Comparison of ENCODE assay signal across 23 cellular contexts in the genomic region with DNA sequence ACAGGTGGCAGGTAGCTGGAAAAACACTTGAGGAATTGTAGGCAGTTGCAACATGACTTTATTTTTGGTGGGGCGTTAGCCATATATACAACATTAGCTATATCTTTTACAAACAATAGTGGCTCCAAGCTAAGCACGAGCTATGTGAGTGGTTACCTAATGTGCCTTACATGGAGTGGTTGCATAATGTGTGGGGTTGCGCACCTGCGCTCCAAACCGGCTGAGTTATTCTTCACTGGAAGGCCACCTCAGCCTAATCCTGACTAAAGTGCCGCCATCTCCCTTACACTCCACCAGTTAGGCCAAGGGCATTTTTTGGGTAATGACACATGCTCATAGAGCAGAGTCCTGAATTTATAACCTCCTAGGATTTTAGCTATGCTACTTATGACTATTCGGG. TPM values are rescaled to one million over a fixed set of nuclear protein-coding genes. Genes with fewer than 3 reads are reported as not detected.
DNase-seq lines count a peak whose midpoint lies in the region; ATAC-seq and TF ChIP-seq lines count a peak whose summit lies in the region.
"Had no signal": no experiment of that assay in that cellular context is flagged by ENCODE, and none has a peak within 500 bp of the region (broad histone marks: within the 10 kb centered on the region; RNA-seq: fewer than 3 reads in every experiment).

No MANE protein-coding gene starts in this region.

- ATAC-seq in GM18858 (IDR thresholded peaks at IDR 0.05; ENCODE audit: unreplicated experiment): no peak
- ATAC-seq: HCT116, Right ventricle myocardium inferior, SK-N-SH treated with all-trans-retinoic acid at 6 μM for 48 hours, T-helper 17 cell had no signal

- peak; percentile 20 for DNase-seq in NCI-H748 (lab: John Stamatoyannopoulos, UW; ENCODE audit: unreplicated experiment)
- DNase-seq in NCI-H748 treated with DMSO at 0.1 percent for 48 hours (lab: John Stamatoyannopoulos, UW): no peak
- peak; percentile 16 for DNase-seq in NB4 (ENCODE audit: low read depth)
- peak; percentile 3 to 14 for DNase-seq in erythroblast (lab: John Stamatoyannopoulos, UW)
- DNase-seq in activated CD4-positive, alpha-beta T cell treated with anti-CD3 and anti-CD28 coated beads, Interleukin-2, amount 10 ng/mL, durations not matched to agents 24 days and 14 days: no peak
- no peak for DNase-seq in GM13976 (ENCODE audit: low spot score)
- DNase-seq: CD4-positive, CD25-positive, alpha-beta regulatory T cell; DMS79 treated with DMSO at 0.1 percent for 48 hours; KBM-7; MV-4-11; NCI-H2029; NCI-H2171; NCI-H226; NCI-H510A; NCI-H774; PC-9; SJCRH30; T-helper 17 cell had no signal

- TF ChIP-seq CTCF in NB4 (IDR thresholded peaks at IDR 0.05; ENCODE audit: low read depth, low read length) (no peak), GM13976 (IDR thresholded peaks at IDR 0.05; ENCODE audit: borderline replicate concordance, control extremely low read depth, extremely low read depth, insufficient read depth, missing control alignments) (no peak)

- no peak overlapping the region for H3K4me3 ChIP-seq in NB4 (ENCODE audit: low read depth, low read length)
- H3K4me3 ChIP-seq: BLaER1, PC-9, SJCRH30 had no signal

- H3K27ac Mint-ChIP-seq in activated CD4-positive, alpha-beta T cell treated with anti-CD3 and anti-CD28 coated beads, Interleukin-2, amount 10 ng/mL, durations not matched to agents 24 days and 14 days: no peak overlapping the region
- H3K27ac Mint-ChIP-seq: CD4-positive, CD25-positive, alpha-beta regulatory T cell; T-helper 17 cell had no signal

- TF ChIP-seq POLR2A in NB4 (IDR thresholded peaks at IDR 0.05; ENCODE audit: extremely low read depth, insufficient read length): no peak
- no peak for TF ChIP-seq POLR2A in erythroblast (IDR thresholded peaks at IDR 0.05; ENCODE audit: low read length)

- H3K9me3 Mint-ChIP-seq in activated CD4-positive, alpha-beta T cell treated with anti-CD3 and anti-CD28 coated beads, Interleukin-2, amount 10 ng/mL, durations not matched to agents 24 days and 14 days: no peaks in the 10 kb centered on the region
- H3K9me3 Mint-ChIP-seq: CD4-positive, CD25-positive, alpha-beta regulatory T cell had no signal

- H3K27me3 Mint-ChIP-seq in activated CD4-positive, alpha-beta T cell treated with anti-CD3 and anti-CD28 coated beads, Interleukin-2, amount 10 ng/mL, durations not matched to agents 24 days and 14 days: peaks cover 2% of the 10 kb centered on the region
- H3K27me3 Mint-ChIP-seq: CD4-positive, CD25-positive, alpha-beta regulatory T cell had no signal

- intact Hi-C loops in activated CD4-positive, alpha-beta T cell treated with anti-CD3 and anti-CD28 coated beads, Interleukin-2, amount 10 ng/mL, durations not matched to agents 24 days and 14 days (cut with micrococcal nuclease): no loop called here

- no peaks in the 10 kb centered on the region for H3K36me3 Mint-ChIP-seq in activated CD4-positive, alpha-beta T cell treated with anti-CD3 and anti-CD28 coated beads, Interleukin-2, amount 10 ng/mL, durations not matched to agents 24 days and 14 days (ENCODE audit: low read depth)
- H3K36me3 Mint-ChIP-seq: CD4-positive, CD25-positive, alpha-beta regulatory T cell had no signal

- peaks cover 5% of the 10 kb centered on the region for H3K4me1 Mint-ChIP-seq in activated CD4-positive, alpha-beta T cell treated with anti-CD3 and anti-CD28 coated beads, Interleukin-2, amount 10 ng/mL, durations not matched to agents 24 days and 14 days

- no peak overlapping the region for H3K4me3 Mint-ChIP-seq in activated CD4-positive, alpha-beta T cell treated with anti-CD3 and anti-CD28 coated beads, Interleukin-2, amount 10 ng/mL, durations not matched to agents 24 days and 14 days
- H3K4me3 Mint-ChIP-seq: CD4-positive, CD25-positive, alpha-beta regulatory T cell; T-helper 17 cell had no signal

- in situ Hi-C loops in GM13976 (cut with MboI; ENCODE audit: low sequenced_read_pairs, unreplicated experiment): no loop called here

RNA-seq across cellular contexts. Expression of a gene that starts 31.8 kb away (rescaled TPM):
- 22.4 and 23.8 TPM in 2 replicates for total RNA-seq in activated CD4-positive, alpha-beta T cell treated with anti-CD3 and anti-CD28 coated beads, Interleukin-2, amount 10 ng/mL, durations not matched to agents 24 days and 14 days

Comparison
In these comparisons a context has a peak if more than half of its experiments do, and no peak if none do; other contexts are left out.
1. DNase-seq: peak in NCI-H748 (single experiment), NB4 (single experiment) and erythroblast (2 of 2); none in NCI-H748 treated with DMSO at 0.1 percent for 48 hours (single experiment), activated CD4-positive, alpha-beta T cell treated with anti-CD3 and anti-CD28 coated beads, Interleukin-2, amount 10 ng/mL, durations not matched to agents 24 days and 14 days (single experiment) and GM13976 (single experiment).